In the genomic region with DNA sequence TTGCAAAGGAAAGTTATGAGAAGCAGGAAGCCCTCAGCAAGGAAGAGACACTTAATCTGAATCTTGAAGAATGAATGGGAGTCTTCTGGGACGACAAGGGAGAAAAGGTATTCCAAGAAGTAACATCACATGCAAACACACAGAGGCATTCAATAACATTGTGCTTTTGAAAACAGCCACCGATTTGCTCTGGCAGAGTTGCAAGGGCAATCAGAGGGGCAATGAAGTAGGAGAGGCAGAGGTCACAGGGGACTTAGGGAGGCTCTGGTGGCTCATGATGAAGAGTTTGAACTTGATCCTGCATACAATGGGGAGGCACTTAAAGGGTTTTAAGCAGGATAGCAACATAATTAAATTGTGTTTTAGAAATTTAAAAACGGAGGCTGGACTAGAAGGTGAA, we compare ENCODE assay signal across 6 cellular contexts.
"Had no signal": no experiment of that assay in that cellular context is flagged by ENCODE, and none has a peak within 500 bp of the region (broad histone marks: within the 10 kb centered on the region; RNA-seq: fewer than 3 reads in every experiment).

No MANE protein-coding gene starts in this region.

- DNase-seq: H9, HCEC 1CT had no signal

- H2AFZ ChIP-seq: GM23338 had no signal

- ATAC-seq: GM23338 had no signal

- H3K4me2 ChIP-seq: GM23338 had no signal

- FAIRE-seq: H1, H54, HTR-8/SVneo had no signal

- H3K4me3 ChIP-seq: GM23338 had no signal
